22 cellular contexts compared by ENCODE assay signal in the genomic region with DNA sequence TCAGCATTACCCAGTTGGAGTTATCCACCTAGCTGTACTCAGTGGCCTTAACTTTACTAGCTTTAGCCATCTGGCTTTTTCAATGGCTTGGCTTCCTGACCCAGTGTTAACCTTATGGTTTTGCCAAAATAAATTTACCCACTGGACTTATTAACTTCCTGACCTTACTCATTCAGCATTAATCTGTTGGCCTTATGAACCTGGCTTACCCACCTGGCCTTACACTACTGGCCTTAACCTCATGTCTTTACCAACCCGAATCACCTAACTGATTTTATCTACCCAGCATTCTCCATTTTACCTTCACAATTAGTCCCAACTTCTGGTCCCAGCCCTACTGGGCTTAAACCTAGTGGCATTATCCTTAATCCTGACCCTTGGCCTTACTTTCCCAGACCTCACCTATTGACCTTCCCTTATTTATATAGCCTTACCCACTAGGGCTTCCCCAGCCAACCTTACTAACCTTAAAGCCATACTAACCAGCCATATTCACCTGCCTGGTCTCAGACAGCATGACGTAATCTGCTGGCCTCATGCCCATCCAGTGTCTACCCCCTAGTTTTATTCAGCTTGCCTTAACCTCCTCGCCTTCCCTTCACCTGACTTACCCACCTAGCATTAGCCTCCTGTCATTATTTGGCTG.
DNase-seq lines count a peak whose midpoint lies in the region; ATAC-seq and TF ChIP-seq lines count a peak whose summit lies in the region.
"Had no signal": no experiment of that assay in that cellular context is flagged by ENCODE, and none has a peak within 500 bp of the region (broad histone marks: within the 10 kb centered on the region; RNA-seq: fewer than 3 reads in every experiment).

No MANE protein-coding gene starts in this region.

- H3K27me3 Mint-ChIP-seq in MCF 10A (ENCODE audit: insufficient read depth, unreplicated experiment): no peaks in the 10 kb centered on the region
- H3K27me3 Mint-ChIP-seq: B cell; CD4-positive, alpha-beta T cell had no signal

- no peak overlapping the region for H3K27ac Mint-ChIP-seq in MCF 10A (ENCODE audit: low read depth, unreplicated experiment)
- H3K27ac Mint-ChIP-seq: B cell; CD4-positive, alpha-beta T cell; CD8-positive, alpha-beta T cell had no signal

- no peaks in the 10 kb centered on the region for H3K27me3 ChIP-seq in breast epithelium
- H3K27me3 ChIP-seq in liver (ENCODE audit: control insufficient read depth in 4 of 4, insufficient read depth in 4 of 4, low read length in 3 of 4): no peaks in the 10 kb centered on the region
- H3K27me3 ChIP-seq: BLaER1 treated with 17β-estradiol and CSF1 and Interleukin-3, amounts not matched to agents 10 nM and 100 nM had no signal

- TF ChIP-seq POLR2A in breast epithelium (IDR thresholded peaks at IDR 0.05): no peak

- H3K9me3 ChIP-seq in breast epithelium: no peaks in the 10 kb centered on the region
- no peaks in the 10 kb centered on the region for H3K9me3 ChIP-seq in liver (ENCODE audit: control insufficient read depth in 4 of 4, low read length in 3 of 4)
- H3K9me3 ChIP-seq: A549; BLaER1 treated with 17β-estradiol and CSF1 and Interleukin-3, amounts not matched to agents 10 nM and 100 nM; Caco-2 had no signal

- no peaks in the 10 kb centered on the region for H3K4me1 ChIP-seq in breast epithelium
- H3K4me1 ChIP-seq in liver (ENCODE audit: control insufficient read depth in 4 of 4, insufficient read depth in 4 of 4, low read length in 3 of 4): peaks cover 0 to 10% (median 8%) of the 10 kb centered on the region in 4 donors
- H3K4me1 ChIP-seq: A549; BLaER1 treated with 17β-estradiol and CSF1 and Interleukin-3, amounts not matched to agents 10 nM and 100 nM; Caco-2 had no signal

- H3K4me3 Mint-ChIP-seq in MCF 10A (ENCODE audit: unreplicated experiment): no peak overlapping the region
- H3K4me3 Mint-ChIP-seq: B cell; CD4-positive, alpha-beta T cell; CD8-positive, alpha-beta T cell had no signal

- TF ChIP-seq CTCF in MCF 10A (IDR thresholded peaks at IDR 0.05; ENCODE audit: unreplicated experiment) (no peak), breast epithelium (IDR thresholded peaks at IDR 0.05) (no peak), liver (IDR thresholded peaks at IDR 0.05; ENCODE audit: low read depth, low read length, missing input control) (no peak)

- no peak overlapping the region for H3K9ac ChIP-seq in liver (ENCODE audit: low read depth in 1 of 2, low read length in 2 of 2)
- H3K9ac ChIP-seq: BLaER1 treated with 17β-estradiol and CSF1 and Interleukin-3, amounts not matched to agents 10 nM and 100 nM had no signal

- no peaks in the 10 kb centered on the region for H3K4me1 Mint-ChIP-seq in MCF 10A (ENCODE audit: insufficient read depth, unreplicated experiment)
- H3K4me1 Mint-ChIP-seq: B cell had no signal

- H3K27ac ChIP-seq in breast epithelium (no peak overlapping the region), liver (ENCODE audit: low read depth in 1 of 2, low read length in 2 of 2) (no peak overlapping the region)
- H3K27ac ChIP-seq: 22Rv1; A549; BLaER1 treated with 17β-estradiol and CSF1 and Interleukin-3, amounts not matched to agents 10 nM and 100 nM; C4-2B had no signal

- H3K4me3 ChIP-seq in breast epithelium: no peak overlapping the region
- H3K4me3 ChIP-seq in liver (ENCODE audit: low read depth in 1 of 3, low read length in 3 of 3): no peak overlapping the region
- H3K4me3 ChIP-seq: A549; BLaER1 treated with 17β-estradiol and CSF1 and Interleukin-3, amounts not matched to agents 10 nM and 100 nM; GM12878 had no signal

- no peaks in the 10 kb centered on the region for H3K36me3 ChIP-seq in breast epithelium
- no peaks in the 10 kb centered on the region for H3K36me3 ChIP-seq in liver (ENCODE audit: control insufficient read depth in 4 of 4, insufficient read depth in 3 of 4, low read depth in 1 of 4, low read length in 3 of 4)
- H3K36me3 ChIP-seq: BLaER1 treated with 17β-estradiol and CSF1 and Interleukin-3, amounts not matched to agents 10 nM and 100 nM had no signal

- no peak for TF ChIP-seq RAD21 in liver (IDR thresholded peaks at IDR 0.05)

- no TSS peak for BruUV-seq in MCF 10A (replicated peaks; lab: Mats Ljungman, UMichigan)

- WGBS in liver: 71% methylated on average over 3 of the region's 3 CpGs

- peak; percentile 92 for ATAC-seq in left lobe of liver
- no peak for ATAC-seq in GM18511 (IDR thresholded peaks at IDR 0.05; ENCODE audit: unreplicated experiment)
- ATAC-seq in GM19035 (IDR thresholded peaks at IDR 0.05; ENCODE audit: unreplicated experiment): no peak
- ATAC-seq: A549; CD8-positive, alpha-beta T cell; GM12878 had no signal

- intact Hi-C loops in MCF 10A (cut with micrococcal nuclease) (no loop called here), breast epithelium (cut with DNase I; ENCODE audit: low total_unique reads) (no loop called here)

- POLR2A ChIA-PET in MCF 10A (lab: Yijun Ruan, JAX): no interaction called here

- no peaks in the 10 kb centered on the region for H3K36me3 Mint-ChIP-seq in MCF 10A (ENCODE audit: insufficient read depth, unreplicated experiment)
- H3K36me3 Mint-ChIP-seq: CD8-positive, alpha-beta T cell had no signal

- H3K9me3 Mint-ChIP-seq in MCF 10A (ENCODE audit: unreplicated experiment): peaks cover 15% of the 10 kb centered on the region
- H3K9me3 Mint-ChIP-seq: CD4-positive, alpha-beta T cell; CD8-positive, alpha-beta T cell had no signal

- peak; percentile 8 for DNase-seq in MCF 10A (ENCODE audit: unreplicated experiment)
- DNase-seq in breast epithelium (ENCODE audit: low spot score in 2 of 2): no peak
- peak; percentile 11 for DNase-seq in Daoy (ENCODE audit: low read depth)
- peak; percentile 45 for DNase-seq in left lobe of liver (ENCODE audit: low spot score)
- DNase-seq in activated CD8-positive, alpha-beta memory T cell treated with anti-CD3 and anti-CD28 coated beads, Interleukin-2, amount 50 U/mL, for 4 hours: no peak
- DNase-seq: AML-193; Caco-2; Calu3; CD4-positive, alpha-beta T cell; CD8-positive, alpha-beta T cell; DMS79 treated with DMSO at 0.1 percent for 48 hours; EL; GDM1 had no signal

- CTCF ChIA-PET in MCF 10A (lab: Yijun Ruan, JAX): interaction anchor here (0.6 kb wide), 1 partner anchor 110 kb away, joined by 4 read pairs; no protein-coding TSS in a partner anchor

TF ChIP-seq in liver, 16 proteins besides CTCF, POLR2A, EP300 and RAD21 (continues in another document):
- TF ChIP-seq GABPA (IDR thresholded peaks at IDR 0.05 in 1 of 2, conservative IDR thresholded peaks at IDR 0.05 in 1 of 2) (no peak), JUND (IDR thresholded peaks at IDR 0.05) (no peak), FOXA2 (IDR thresholded peaks at IDR 0.05) (peak; percentile 36), NR2F2 (IDR thresholded peaks at IDR 0.05) (peak; percentile 87), HNF4A (conservative IDR thresholded peaks at IDR 0.05) (peak; percentile 76 to 84), FOXA1 (IDR thresholded peaks at IDR 0.05) (no peak), EGR1 (IDR thresholded peaks at IDR 0.05; ENCODE audit: low read depth in 2 of 2) (no peak), YY1 (IDR thresholded peaks at IDR 0.05) (peak; percentile 38), RXRA (IDR thresholded peaks at IDR 0.05) (peak; percentile 89 to 94)
- TF ChIP-seq, protein P1, sequence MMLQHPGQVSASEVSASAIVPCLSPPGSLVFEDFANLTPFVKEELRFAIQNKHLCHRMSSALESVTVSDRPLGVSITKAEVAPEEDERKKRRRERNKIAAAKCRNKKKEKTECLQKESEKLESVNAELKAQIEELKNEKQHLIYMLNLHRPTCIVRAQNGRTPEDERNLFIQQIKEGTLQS (IDR thresholded peaks at IDR 0.05): no peak
- TF ChIP-seq, protein P2, sequence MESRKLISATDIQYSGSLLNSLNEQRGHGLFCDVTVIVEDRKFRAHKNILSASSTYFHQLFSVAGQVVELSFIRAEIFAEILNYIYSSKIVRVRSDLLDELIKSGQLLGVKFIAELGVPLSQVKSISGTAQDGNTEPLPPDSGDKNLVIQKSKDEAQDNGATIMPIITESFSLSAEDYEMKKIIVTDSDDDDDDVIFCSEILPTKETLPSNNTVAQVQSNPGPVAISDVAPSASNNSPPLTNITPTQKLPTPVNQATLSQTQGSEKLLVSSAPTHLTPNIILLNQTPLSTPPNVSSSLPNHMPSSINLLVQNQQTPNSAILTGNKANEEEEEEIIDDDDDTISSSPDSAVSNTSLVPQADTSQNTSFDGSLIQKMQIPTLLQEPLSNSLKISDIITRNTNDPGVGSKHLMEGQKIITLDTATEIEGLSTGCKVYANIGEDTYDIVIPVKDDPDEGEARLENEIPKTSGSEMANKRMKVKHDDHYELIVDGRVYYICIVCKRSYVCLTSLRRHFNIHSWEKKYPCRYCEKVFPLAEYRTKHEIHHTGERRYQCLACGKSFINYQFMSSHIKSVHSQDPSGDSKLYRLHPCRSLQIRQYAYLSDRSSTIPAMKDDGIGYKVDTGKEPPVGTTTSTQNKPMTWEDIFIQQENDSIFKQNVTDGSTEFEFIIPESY (IDR thresholded peaks at IDR 0.05): no peak
- TF ChIP-seq, protein P3, sequence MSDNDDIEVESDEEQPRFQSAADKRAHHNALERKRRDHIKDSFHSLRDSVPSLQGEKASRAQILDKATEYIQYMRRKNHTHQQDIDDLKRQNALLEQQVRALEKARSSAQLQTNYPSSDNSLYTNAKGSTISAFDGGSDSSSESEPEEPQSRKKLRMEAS (IDR thresholded peaks at IDR 0.05): peak; percentile 54
- TF ChIP-seq, protein P4, sequence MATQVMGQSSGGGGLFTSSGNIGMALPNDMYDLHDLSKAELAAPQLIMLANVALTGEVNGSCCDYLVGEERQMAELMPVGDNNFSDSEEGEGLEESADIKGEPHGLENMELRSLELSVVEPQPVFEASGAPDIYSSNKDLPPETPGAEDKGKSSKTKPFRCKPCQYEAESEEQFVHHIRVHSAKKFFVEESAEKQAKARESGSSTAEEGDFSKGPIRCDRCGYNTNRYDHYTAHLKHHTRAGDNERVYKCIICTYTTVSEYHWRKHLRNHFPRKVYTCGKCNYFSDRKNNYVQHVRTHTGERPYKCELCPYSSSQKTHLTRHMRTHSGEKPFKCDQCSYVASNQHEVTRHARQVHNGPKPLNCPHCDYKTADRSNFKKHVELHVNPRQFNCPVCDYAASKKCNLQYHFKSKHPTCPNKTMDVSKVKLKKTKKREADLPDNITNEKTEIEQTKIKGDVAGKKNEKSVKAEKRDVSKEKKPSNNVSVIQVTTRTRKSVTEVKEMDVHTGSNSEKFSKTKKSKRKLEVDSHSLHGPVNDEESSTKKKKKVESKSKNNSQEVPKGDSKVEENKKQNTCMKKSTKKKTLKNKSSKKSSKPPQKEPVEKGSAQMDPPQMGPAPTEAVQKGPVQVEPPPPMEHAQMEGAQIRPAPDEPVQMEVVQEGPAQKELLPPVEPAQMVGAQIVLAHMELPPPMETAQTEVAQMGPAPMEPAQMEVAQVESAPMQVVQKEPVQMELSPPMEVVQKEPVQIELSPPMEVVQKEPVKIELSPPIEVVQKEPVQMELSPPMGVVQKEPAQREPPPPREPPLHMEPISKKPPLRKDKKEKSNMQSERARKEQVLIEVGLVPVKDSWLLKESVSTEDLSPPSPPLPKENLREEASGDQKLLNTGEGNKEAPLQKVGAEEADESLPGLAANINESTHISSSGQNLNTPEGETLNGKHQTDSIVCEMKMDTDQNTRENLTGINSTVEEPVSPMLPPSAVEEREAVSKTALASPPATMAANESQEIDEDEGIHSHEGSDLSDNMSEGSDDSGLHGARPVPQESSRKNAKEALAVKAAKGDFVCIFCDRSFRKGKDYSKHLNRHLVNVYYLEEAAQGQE (IDR thresholded peaks at IDR 0.05): no peak

Comparison
In these comparisons a context has a peak if more than half of its experiments do, and no peak if none do; other contexts are left out.
1. DNase-seq: peak in MCF 10A (single experiment), Daoy (single experiment) and left lobe of liver (single experiment); none in breast epithelium (0 of 2) and activated CD8-positive, alpha-beta memory T cell treated with anti-CD3 and anti-CD28 coated beads, Interleukin-2, amount 50 U/mL, for 4 hours (single experiment).